Comparison of ENCODE assay signal across 26 cellular contexts in the genomic region with DNA sequence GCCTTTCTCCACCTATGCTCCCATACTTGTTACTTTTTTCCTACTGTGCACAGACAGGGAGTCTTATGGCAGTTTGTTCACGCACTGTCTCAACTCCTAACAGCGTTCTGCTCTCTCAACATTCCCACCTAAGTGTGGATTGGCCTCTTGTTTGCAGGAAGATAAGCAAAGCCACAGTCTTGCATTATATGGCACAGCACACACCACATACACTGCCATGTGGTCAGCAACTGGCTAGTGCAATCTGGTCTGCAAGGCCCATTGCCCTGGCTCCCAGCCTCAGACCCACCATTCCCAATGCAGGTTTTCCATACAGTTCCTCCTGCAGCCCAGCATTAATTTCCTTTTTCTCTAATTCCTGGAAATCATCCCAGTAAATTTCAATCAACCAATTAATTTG. TPM values are rescaled to one million over a fixed set of nuclear protein-coding genes. Genes with fewer than 3 reads are reported as not detected.
DNase-seq lines count a peak whose midpoint lies in the region; ATAC-seq and TF ChIP-seq lines count a peak whose summit lies in the region.
"Had no signal": no experiment of that assay in that cellular context is flagged by ENCODE, and none has a peak within 500 bp of the region (broad histone marks: within the 10 kb centered on the region; RNA-seq: fewer than 3 reads in every experiment).

No MANE protein-coding gene starts in this region.

- H3K36me3 ChIP-seq in mammary epithelial cell (ENCODE audit: insufficient read depth, low read length) (peaks cover 3% of the 10 kb centered on the region), adipocyte (ENCODE audit: control insufficient read depth, insufficient read depth, low read length, severe bottlenecking) (peaks cover 29% of the 10 kb centered on the region), stomach (peaks cover 4 to 11% (median 7%) of the 10 kb centered on the region in 4 donors), uterus (no peaks in the 10 kb centered on the region)

- H3K4me3 Mint-ChIP-seq in MCF 10A (ENCODE audit: unreplicated experiment), result no peak overlapping the region
- H3K4me3 Mint-ChIP-seq: dendritic cell treated with granulocyte-macrophage colony-stimulating factor and Interleukin-4, amounts not matched to agents 40 ng/mL and 50 ng/mL, for 4 days; nephron; stimulated activated naive CD8-positive, alpha-beta T cell treated with anti-CD3 and anti-CD28 coated beads, Interleukin-15, Interleukin-2, amounts not matched to agents 100 ng/mL and 50 ng/mL, for 24 hours had no signal

- H3K9me3 ChIP-seq in mammary epithelial cell (replicated peaks; ENCODE audit: insufficient read depth, low read length), result no peaks in the 10 kb centered on the region
- no peaks in the 10 kb centered on the region for H3K9me3 ChIP-seq in adipocyte (ENCODE audit: control insufficient read depth, low read length)
- H3K9me3 ChIP-seq in stomach, result no peaks in the 10 kb centered on the region
- H3K9me3 ChIP-seq in uterus, result no peaks in the 10 kb centered on the region
- H3K9me3 ChIP-seq: adrenal gland, BE2C, heart right ventricle, pancreas, right atrium auricular region had no signal

- peaks cover 22% of the 10 kb centered on the region for H3K4me1 ChIP-seq in mammary epithelial cell (ENCODE audit: insufficient read depth, low read length)
- peaks cover 52% of the 10 kb centered on the region for H3K4me1 ChIP-seq in adipocyte (ENCODE audit: control insufficient read depth, insufficient read depth, low read length)
- peaks cover 0 to 32% (median 10%) of the 10 kb centered on the region in 4 donors for H3K4me1 ChIP-seq in stomach
- H3K4me1 ChIP-seq in uterus, result no peaks in the 10 kb centered on the region
- H3K4me1 ChIP-seq: adrenal gland, BE2C, pancreas had no signal

- peak overlapping the region; percentile 78 for H3K27ac Mint-ChIP-seq in MCF 10A (ENCODE audit: low read depth, unreplicated experiment)
- H3K27ac Mint-ChIP-seq: dendritic cell treated with granulocyte-macrophage colony-stimulating factor and Interleukin-4, amounts not matched to agents 40 ng/mL and 50 ng/mL, for 4 days; stimulated activated naive CD8-positive, alpha-beta T cell treated with anti-CD3 and anti-CD28 coated beads, Interleukin-15, Interleukin-2, amounts not matched to agents 100 ng/mL and 50 ng/mL, for 24 hours had no signal

- no peaks in the 10 kb centered on the region for H4K20me1 ChIP-seq in mammary epithelial cell (ENCODE audit: insufficient read depth, low read length)

- peaks cover 29% of the 10 kb centered on the region for H3K36me3 Mint-ChIP-seq in MCF 10A (ENCODE audit: insufficient read depth, unreplicated experiment)

- ATAC-seq in HG03439 (IDR thresholded peaks at IDR 0.05; ENCODE audit: unreplicated experiment) (no peak), GM21786 (IDR thresholded peaks at IDR 0.05; ENCODE audit: unreplicated experiment) (no peak)
- ATAC-seq: left lobe of liver had no signal

- dilution Hi-C loops in mammary epithelial cell (cut with HindIII; ENCODE audit: low sequenced_read_pairs), result no loop called here

- no peaks in the 10 kb centered on the region for H3K79me2 ChIP-seq in mammary epithelial cell (ENCODE audit: insufficient read depth, low read length)

- no peak overlapping the region for H3K9ac ChIP-seq in mammary epithelial cell (ENCODE audit: insufficient read depth, low read length)
- peak overlapping the region; percentile 78 for H3K9ac ChIP-seq in adipocyte (ENCODE audit: low read length)

- no peak overlapping the region for H2AFZ ChIP-seq in mammary epithelial cell (ENCODE audit: low read depth, low read length)

- no peaks in the 10 kb centered on the region for H3K27me3 Mint-ChIP-seq in MCF 10A (ENCODE audit: insufficient read depth, unreplicated experiment)

- TF ChIP-seq POLR2A in stomach (IDR thresholded peaks at IDR 0.05), result no peak
- no peak for TF ChIP-seq POLR2A in uterus (IDR thresholded peaks at IDR 0.05)

- no peaks in the 10 kb centered on the region for H3K27me3 ChIP-seq in mammary epithelial cell (ENCODE audit: insufficient read depth, low read length)
- no peaks in the 10 kb centered on the region for H3K27me3 ChIP-seq in adipocyte (replicated peaks; ENCODE audit: control insufficient read depth, insufficient read depth, low read length)
- H3K27me3 ChIP-seq in stomach, result no peaks in the 10 kb centered on the region
- H3K27me3 ChIP-seq in uterus, result no peaks in the 10 kb centered on the region
- H3K27me3 ChIP-seq: BE2C, heart right ventricle, pancreas, right atrium auricular region had no signal

- H3K4me1 Mint-ChIP-seq in MCF 10A (ENCODE audit: insufficient read depth, unreplicated experiment), result peaks cover 31% of the 10 kb centered on the region

- H3K27ac ChIP-seq in mammary epithelial cell (ENCODE audit: insufficient read depth, low read depth, low read length) (no peak overlapping the region), stomach (peak overlapping the region in 3 of 5 donors; percentile 55 to 74 (median 67)), uterus (peak overlapping the region in 1 of 2 donors; percentile 66)
- H3K27ac ChIP-seq: adrenal gland, pancreas had no signal

- WGBS in mammary epithelial cell (ENCODE audit: low coverage, missing lambda C conversion rate), result 100% methylated on average over 2 of the region's 2 CpGs
- WGBS in stomach, 5 donors, result 20 to 74% (median 70%) methylated on average over 2 of the region's 2 CpGs

- in situ Hi-C loops in mammary epithelial cell (cut with MboI; ENCODE audit: low sequenced_read_pairs in 2 of 2), result no loop called here

- TF ChIP-seq CTCF in MCF 10A (IDR thresholded peaks at IDR 0.05; ENCODE audit: unreplicated experiment) (no peak), mammary epithelial cell (conservative IDR thresholded peaks at IDR 0.05 in 1 of 2, IDR thresholded peaks at IDR 0.05 in 1 of 2; ENCODE audit: extremely low read depth in 1 of 2, insufficient read depth in 1 of 2, low read depth in 1 of 2, low read length in 2 of 2) (no peak), fibroblast of pulmonary artery (IDR thresholded peaks at IDR 0.05; ENCODE audit: low read length, missing control alignments) (no peak), stomach (IDR thresholded peaks at IDR 0.05) (no peak), uterus (IDR thresholded peaks at IDR 0.05) (no peak)

- H3K4me2 ChIP-seq in mammary epithelial cell (ENCODE audit: insufficient read depth, low read depth, low read length), result no peak overlapping the region

- POLR2A ChIA-PET in MCF 10A (lab: Yijun Ruan, JAX), result no interaction called here

- CTCF ChIA-PET in MCF 10A (lab: Yijun Ruan, JAX) (no interaction called here), mammary epithelial cell (lab: Charles Lee; ENCODE audit: low non-redundant PET) (no interaction called here)

- DNase-seq in MCF 10A (ENCODE audit: unreplicated experiment) (no peak), mammary epithelial cell (no peak), adipocyte (ENCODE audit: low read depth) (no peak), fibroblast of pulmonary artery (ENCODE audit: low read depth) (peak; percentile 37), stomach (no peak), uterus (no peak)
- DNase-seq: 8988T; activated CD4-positive, alpha-beta T cell treated with anti-CD3 and anti-CD28 coated beads for 4 hours; activated naive CD4-positive, alpha-beta T cell; activated T-cell treated with anti-CD3 and anti-CD28 coated beads, Interleukin-2, amount 50 U/mL, for 48 hours; adrenal gland; BE2C; DMS79; heart right ventricle; NCI-H187; NCI-H526; pancreas; T-helper 2 cell; trophoblast cell had no signal

- no peak for TF ChIP-seq EP300 in stomach (IDR thresholded peaks at IDR 0.05)

- intact Hi-C loops in MCF 10A (cut with micrococcal nuclease), result no loop called here
- intact Hi-C loops in mammary epithelial cell (cut with micrococcal nuclease), result loop anchor here (2.0 kb wide), 2 partner anchors 17 to 39 kb away; partner anchors contain the start of gene LAMC2
- intact Hi-C loops in stomach (cut with DNase I; ENCODE audit: low total_unique reads), result no loop called here
- intact Hi-C loops in uterus (cut with DNase I; ENCODE audit: low total_unique reads), result no loop called here

- no TSS peak for BruUV-seq in MCF 10A (replicated peaks; lab: Mats Ljungman, UMichigan)
- BruUV-seq in mammary epithelial cell (replicated peaks; lab: Mats Ljungman, UMichigan), result no TSS peak

- H3K9me3 Mint-ChIP-seq in MCF 10A (ENCODE audit: unreplicated experiment), result no peaks in the 10 kb centered on the region
- H3K9me3 Mint-ChIP-seq: dendritic cell treated with granulocyte-macrophage colony-stimulating factor and Interleukin-4, amounts not matched to agents 40 ng/mL and 50 ng/mL, for 4 days; nephron; stimulated activated naive CD8-positive, alpha-beta T cell treated with anti-CD3 and anti-CD28 coated beads, Interleukin-15, Interleukin-2, amounts not matched to agents 100 ng/mL and 50 ng/mL, for 24 hours had no signal

- H3K4me3 ChIP-seq in mammary epithelial cell (replicated peaks in 1 of 3; ENCODE audit: insufficient read depth in 1 of 3, low read depth in 2 of 3, low read length in 3 of 3), result no peak overlapping the region
- no peak overlapping the region for H3K4me3 ChIP-seq in adipocyte (ENCODE audit: low read length)
- H3K4me3 ChIP-seq in fibroblast of pulmonary artery (replicated peaks; ENCODE audit: low read depth, low read length), result no peak overlapping the region
- no peak overlapping the region for H3K4me3 ChIP-seq in stomach
- H3K4me3 ChIP-seq in uterus, result no peak overlapping the region
- H3K4me3 ChIP-seq: adrenal gland, heart right ventricle, pancreas, right atrium auricular region had no signal

RNA-seq across cellular contexts. Expression of gene LAMC2, which starts 38.3 kb away (rescaled TPM):
- total RNA-seq in MCF 10A (2022) (751 and 884 TPM in 2 replicates), mammary epithelial cell (1,000 to 10,000 TPM; 1,201 to 2,277 TPM), stomach (10 to 100 TPM in 4 of 5 donors, 1 to 10 TPM in 1; 5.3 to 21.3 (median 12.7) TPM), uterus (10 to 100 TPM in 1 of 4 donors, 1 to 10 TPM in 3; 2.1 to 17.4 (median 4.4) TPM)
- polyA plus RNA-seq in mammary epithelial cell (1,668 TPM), stomach (10 to 100 TPM in 1 of 3 donors, 1 to 10 TPM in 2; 2.0 to 18.7 (median 4.3) TPM)
- polyA minus RNA-seq in mammary epithelial cell, result 2,109 TPM

Comparison
In these comparisons a context has a peak if more than half of its experiments do, and no peak if none do; other contexts are left out.
1. RNA of gene LAMC2, which starts 38.3 kb away (total RNA-seq): 1,201 to 2,277 TPM in mammary epithelial cell and 751 to 884 TPM in MCF 10A; 5.3 to 21.3 TPM in stomach and 2.1 to 17.4 TPM in uterus; every median in the first group is over 10 times any median in the second.